14 cellular contexts compared by ENCODE assay signal in the genomic region with DNA sequence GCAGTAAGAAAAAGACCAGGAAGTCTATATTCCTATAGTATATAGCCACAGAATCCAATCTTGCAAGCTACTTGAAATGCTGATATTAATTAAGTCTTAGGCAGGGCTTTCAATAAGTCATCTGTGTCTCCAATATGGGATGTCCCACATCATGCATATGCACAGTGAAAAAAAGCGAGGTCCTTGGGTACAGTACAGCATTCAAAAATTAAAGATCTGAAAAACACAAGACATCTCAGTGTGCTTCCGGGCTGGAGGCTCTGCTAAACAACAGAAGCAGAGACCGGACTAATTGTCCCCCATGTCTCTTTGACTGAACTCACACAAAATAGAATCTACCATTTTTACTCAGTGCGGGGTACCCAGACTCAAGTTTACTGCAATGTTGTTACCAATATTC.
A peak's percentile ranks its signal among the peaks of the same experiment; 100 is the strongest.
DNase-seq lines count a peak whose midpoint lies in the region; ATAC-seq, FAIRE-seq and TF ChIP-seq lines count a peak whose summit lies in the region.
"Had no signal": no experiment of that assay in that cellular context is flagged by ENCODE, and none has a peak within 500 bp of the region (broad histone marks: within the 10 kb centered on the region; RNA-seq: fewer than 3 reads in every experiment).

No MANE protein-coding gene starts in this region.

- no peaks in the 10 kb centered on the region for H3K9me3 Mint-ChIP-seq in activated naive CD8-positive, alpha-beta T cell treated with anti-CD3 and anti-CD28 coated beads, Interleukin-2, amount 50 U/mL, for 24 hours
- H3K9me3 Mint-ChIP-seq in activated naive CD8-positive, alpha-beta T cell treated with anti-CD3 and anti-CD28 coated beads for 36 hours: no peaks in the 10 kb centered on the region
- no peaks in the 10 kb centered on the region for H3K9me3 Mint-ChIP-seq in immature natural killer cell
- H3K9me3 Mint-ChIP-seq: CD14-positive monocyte; T-helper 2 cell treated with Interferon-gamma antibody and Interleukin-4, amounts not matched to agents 5 μg/mL and 100 μg/mL, for 36 hours had no signal

- no peak for TF ChIP-seq POLR2A in GM18505 (IDR thresholded peaks at IDR 0.05; ENCODE audit: borderline replicate concordance, extremely low read depth, insufficient read depth, insufficient read length)

- no peaks in the 10 kb centered on the region for H3K36me3 Mint-ChIP-seq in activated naive CD8-positive, alpha-beta T cell treated with anti-CD3 and anti-CD28 coated beads, Interleukin-2, amount 50 U/mL, for 24 hours (ENCODE audit: low read depth)
- H3K36me3 Mint-ChIP-seq in activated naive CD8-positive, alpha-beta T cell treated with anti-CD3 and anti-CD28 coated beads for 36 hours: no peaks in the 10 kb centered on the region
- peaks cover 0 to 5% (median 0%) of the 10 kb centered on the region in 3 donors for H3K36me3 Mint-ChIP-seq in immature natural killer cell
- H3K36me3 Mint-ChIP-seq: CD14-positive monocyte had no signal

- no peak for DNase-seq in activated naive CD8-positive, alpha-beta T cell treated with anti-CD3 and anti-CD28 coated beads, Interleukin-2, amount 50 U/mL, for 24 hours
- no peak for DNase-seq in activated naive CD8-positive, alpha-beta T cell treated with anti-CD3 and anti-CD28 coated beads for 36 hours
- DNase-seq in immature natural killer cell (no peak), HuH-7 (ENCODE audit: low spot score) (no peak), RCC 7860 (ENCODE audit: low spot score) (no peak)
- DNase-seq: activated CD4-positive, alpha-beta T cell treated with anti-CD3 and anti-CD28 coated beads, Interleukin-2, amount 50 U/mL, for 48 hours; cortex of kidney; NCI-H1436; NCI-H510A treated with DMSO at 0.1 percent for 48 hours had no signal

- H3K27ac Mint-ChIP-seq in activated naive CD8-positive, alpha-beta T cell treated with anti-CD3 and anti-CD28 coated beads, Interleukin-2, amount 50 U/mL, for 24 hours: peak overlapping the region; percentile 54
- no peak overlapping the region for H3K27ac Mint-ChIP-seq in activated naive CD8-positive, alpha-beta T cell treated with anti-CD3 and anti-CD28 coated beads for 36 hours
- H3K27ac Mint-ChIP-seq in immature natural killer cell: peak overlapping the region; percentile 60 to 98 (median 92)
- H3K27ac Mint-ChIP-seq: T-helper 2 cell treated with Interferon-gamma antibody and Interleukin-4, amounts not matched to agents 5 μg/mL and 100 μg/mL, for 36 hours had no signal

- ATAC-seq in activated naive CD8-positive, alpha-beta T cell treated with anti-CD3 and anti-CD28 coated beads, Interleukin-2, amount 50 U/mL, for 24 hours: no peak
- ATAC-seq in SK-N-SH treated with all-trans-retinoic acid at 6 μM for 48 hours: peak; percentile 51
- no peak for ATAC-seq in GM18517 (IDR thresholded peaks at IDR 0.05; ENCODE audit: unreplicated experiment)
- no peak for ATAC-seq in GM18505 (IDR thresholded peaks at IDR 0.05; ENCODE audit: unreplicated experiment)

- peaks cover 32% of the 10 kb centered on the region for H3K4me1 Mint-ChIP-seq in activated naive CD8-positive, alpha-beta T cell treated with anti-CD3 and anti-CD28 coated beads, Interleukin-2, amount 50 U/mL, for 24 hours
- no peaks in the 10 kb centered on the region for H3K4me1 Mint-ChIP-seq in activated naive CD8-positive, alpha-beta T cell treated with anti-CD3 and anti-CD28 coated beads for 36 hours
- peaks cover 83 to 92% of the 10 kb centered on the region in 2 donors for H3K4me1 Mint-ChIP-seq in immature natural killer cell

- FAIRE-seq in RCC 7860 (lab: Jason Lieb, UNC): no peak

- no peaks in the 10 kb centered on the region for H3K27me3 Mint-ChIP-seq in activated naive CD8-positive, alpha-beta T cell treated with anti-CD3 and anti-CD28 coated beads, Interleukin-2, amount 50 U/mL, for 24 hours
- no peaks in the 10 kb centered on the region for H3K27me3 Mint-ChIP-seq in activated naive CD8-positive, alpha-beta T cell treated with anti-CD3 and anti-CD28 coated beads for 36 hours
- H3K27me3 Mint-ChIP-seq in immature natural killer cell (ENCODE audit: low read depth in 3 of 3): peaks cover 0 to 2% (median 0%) of the 10 kb centered on the region in 3 donors

- no peak overlapping the region for H3K4me3 Mint-ChIP-seq in activated naive CD8-positive, alpha-beta T cell treated with anti-CD3 and anti-CD28 coated beads, Interleukin-2, amount 50 U/mL, for 24 hours
- H3K4me3 Mint-ChIP-seq in activated naive CD8-positive, alpha-beta T cell treated with anti-CD3 and anti-CD28 coated beads for 36 hours: no peak overlapping the region
- peak overlapping the region; percentile 46 to 74 (median 53) for H3K4me3 Mint-ChIP-seq in immature natural killer cell
- H3K4me3 Mint-ChIP-seq: T-helper 2 cell treated with Interferon-gamma antibody and Interleukin-4, amounts not matched to agents 5 μg/mL and 100 μg/mL, for 36 hours had no signal

TF ChIP-seq in SK-N-SH treated with all-trans-retinoic acid at 6 μM for 48 hours, 23 proteins besides CTCF, POLR2A, EP300 and RAD21:
- TF ChIP-seq RARB (CRISPR knock-in tag; IDR thresholded peaks at IDR 0.05): no peak
- TF ChIP-seq ZFP30 (CRISPR knock-in tag; IDR thresholded peaks at IDR 0.05): no peak
- TF ChIP-seq ISL1 (CRISPR knock-in tag; IDR thresholded peaks at IDR 0.05): no peak
- no peak for TF ChIP-seq TOX (CRISPR knock-in tag; IDR thresholded peaks at IDR 0.05; ENCODE audit: borderline replicate concordance)
- no peak for TF ChIP-seq ZNF565 (CRISPR knock-in tag; conservative IDR thresholded peaks at IDR 0.05; ENCODE audit: low read depth)
- TF ChIP-seq, protein P1, sequence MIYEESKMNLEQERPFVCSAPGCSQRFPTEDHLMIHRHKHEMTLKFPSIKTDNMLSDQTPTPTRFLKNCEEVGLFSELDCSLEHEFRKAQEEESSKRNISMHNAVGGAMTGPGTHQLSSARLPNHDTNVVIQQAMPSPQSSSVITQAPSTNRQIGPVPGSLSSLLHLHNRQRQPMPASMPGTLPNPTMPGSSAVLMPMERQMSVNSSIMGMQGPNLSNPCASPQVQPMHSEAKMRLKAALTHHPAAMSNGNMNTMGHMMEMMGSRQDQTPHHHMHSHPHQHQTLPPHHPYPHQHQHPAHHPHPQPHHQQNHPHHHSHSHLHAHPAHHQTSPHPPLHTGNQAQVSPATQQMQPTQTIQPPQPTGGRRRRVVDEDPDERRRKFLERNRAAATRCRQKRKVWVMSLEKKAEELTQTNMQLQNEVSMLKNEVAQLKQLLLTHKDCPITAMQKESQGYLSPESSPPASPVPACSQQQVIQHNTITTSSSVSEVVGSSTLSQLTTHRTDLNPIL (CRISPR knock-in tag; IDR thresholded peaks at IDR 0.05; ENCODE audit: low read depth): no peak
- TF ChIP-seq ZNF8 (CRISPR knock-in tag; IDR thresholded peaks at IDR 0.05): no peak
- TF ChIP-seq ESRRG (CRISPR knock-in tag; IDR thresholded peaks at IDR 0.05): no peak
- TF ChIP-seq GLIS3 (CRISPR knock-in tag; IDR thresholded peaks at IDR 0.05): no peak
TF ChIP-seq in SK-N-SH treated with all-trans-retinoic acid at 6 μM for 48 hours: peak in this region for 0.

Comparison
In these comparisons a context has a peak if more than half of its experiments do, and no peak if none do; other contexts are left out.
1. H3K4me3 Mint-ChIP-seq: peak in immature natural killer cell (5 of 5); none in activated naive CD8-positive, alpha-beta T cell treated with anti-CD3 and anti-CD28 coated beads, Interleukin-2, amount 50 U/mL, for 24 hours (single experiment) and activated naive CD8-positive, alpha-beta T cell treated with anti-CD3 and anti-CD28 coated beads for 36 hours (single experiment).